8 cellular contexts compared by ENCODE assay signal in the genomic region with DNA sequence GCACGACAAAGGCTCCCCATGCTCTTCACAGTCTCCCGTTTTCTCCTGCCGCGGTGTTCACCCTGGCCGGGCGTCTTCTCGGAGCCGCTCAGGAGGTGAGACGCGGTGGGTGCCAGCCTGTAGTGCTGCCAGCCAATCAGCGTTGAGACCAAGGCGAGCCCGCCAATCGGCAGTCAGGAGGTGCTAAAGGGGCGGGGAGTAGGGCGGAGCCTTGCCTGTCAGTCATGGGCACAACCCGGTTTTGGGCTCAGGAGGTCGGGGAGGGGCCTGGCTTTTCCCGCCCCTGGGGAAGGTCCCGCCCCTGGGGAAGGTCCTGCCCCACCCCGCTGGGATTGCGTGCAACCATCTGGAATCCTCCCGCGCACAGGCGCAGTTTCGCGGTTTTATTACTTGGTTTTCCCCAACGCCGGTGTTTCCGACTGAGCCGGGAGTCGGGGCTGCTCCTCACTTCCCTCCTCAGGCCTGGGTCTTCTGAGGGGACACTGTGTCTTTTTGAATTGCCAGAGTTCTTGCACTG. TPM values are rescaled to one million over a fixed set of nuclear protein-coding genes. Genes with fewer than 3 reads are reported as not detected.
DNase-seq lines count a peak whose midpoint lies in the region; ATAC-seq and TF ChIP-seq lines count a peak whose summit lies in the region.

Gene PRDM7 (minus strand): TSS at position 92 of the 517 bp plus-strand sequence. CDS start 1,421 bp downstream, outside the sequence.

- peak within 1 kb of the TSS; percentile 66 for H3K4me3 Mint-ChIP-seq in activated T-helper 2 cell treated with anti-CD3 and anti-CD28 coated beads, Interferon-gamma antibody, Interleukin-2, Interleukin-4, amounts not matched to agents 10 μg/mL and 5 μg/mL and 100 μg/mL, durations not matched to agents 14 hours and 24 hours and 36 hours (ENCODE audit: low read depth)
- peak within 1 kb of the TSS; percentile 90 for H3K4me3 Mint-ChIP-seq in natural killer cell
- H3K4me3 Mint-ChIP-seq in stimulated activated memory B cell treated with anti-CD40 and anti-IgM and Interleukin-4, amounts not matched to agents 10 μg/mL and 1 μg/mL and 100 μg/mL, for 72 hours, result peak within 1 kb of the TSS; percentile 84

- H3K9me3 Mint-ChIP-seq in activated T-helper 2 cell treated with anti-CD3 and anti-CD28 coated beads, Interferon-gamma antibody, Interleukin-2, Interleukin-4, amounts not matched to agents 10 μg/mL and 5 μg/mL and 100 μg/mL, durations not matched to agents 14 hours and 24 hours and 36 hours, result no peaks in the 10 kb centered on the region
- H3K9me3 Mint-ChIP-seq in natural killer cell, result no peaks in the 10 kb centered on the region
- no peaks in the 10 kb centered on the region for H3K9me3 Mint-ChIP-seq in stimulated activated memory B cell treated with anti-CD40 and anti-IgM and Interleukin-4, amounts not matched to agents 10 μg/mL and 1 μg/mL and 100 μg/mL, for 72 hours

- intact Hi-C loops in activated T-helper 2 cell treated with anti-CD3 and anti-CD28 coated beads, Interferon-gamma antibody, Interleukin-2, Interleukin-4, amounts not matched to agents 10 μg/mL and 5 μg/mL and 100 μg/mL, durations not matched to agents 14 hours and 24 hours and 36 hours (cut with micrococcal nuclease), result loop anchor here (5.0 kb wide), 1 partner anchor 45 kb away; no protein-coding TSS in a partner anchor
- intact Hi-C loops in natural killer cell (cut with micrococcal nuclease), result no loop called here

- no peaks in the 10 kb centered on the region for H3K36me3 Mint-ChIP-seq in activated T-helper 2 cell treated with anti-CD3 and anti-CD28 coated beads, Interferon-gamma antibody, Interleukin-2, Interleukin-4, amounts not matched to agents 10 μg/mL and 5 μg/mL and 100 μg/mL, durations not matched to agents 14 hours and 24 hours and 36 hours (ENCODE audit: low read depth)
- H3K36me3 Mint-ChIP-seq in natural killer cell, result no peaks in the 10 kb centered on the region
- H3K36me3 Mint-ChIP-seq in stimulated activated memory B cell treated with anti-CD40 and anti-IgM and Interleukin-4, amounts not matched to agents 10 μg/mL and 1 μg/mL and 100 μg/mL, for 72 hours, result no peaks in the 10 kb centered on the region

- peaks cover 16% of the 10 kb centered on the region for H3K27me3 Mint-ChIP-seq in activated T-helper 2 cell treated with anti-CD3 and anti-CD28 coated beads, Interferon-gamma antibody, Interleukin-2, Interleukin-4, amounts not matched to agents 10 μg/mL and 5 μg/mL and 100 μg/mL, durations not matched to agents 14 hours and 24 hours and 36 hours (ENCODE audit: low read depth)
- peaks cover 15 to 22% of the 10 kb centered on the region in 2 donors for H3K27me3 Mint-ChIP-seq in natural killer cell (ENCODE audit: low read depth in 2 of 2)
- peaks cover 41% of the 10 kb centered on the region for H3K27me3 Mint-ChIP-seq in stimulated activated memory B cell treated with anti-CD40 and anti-IgM and Interleukin-4, amounts not matched to agents 10 μg/mL and 1 μg/mL and 100 μg/mL, for 72 hours

- H3K4me3 ChIP-seq in Jurkat, Clone E6-1 (ENCODE audit: low read length), result peak within 1 kb of the TSS; percentile 57
- peak within 1 kb of the TSS; percentile 34 for H3K4me3 ChIP-seq in fibroblast of pulmonary artery (replicated peaks; ENCODE audit: low read depth, low read length)

- ATAC-seq in GM21619 (IDR thresholded peaks at IDR 0.05; ENCODE audit: unreplicated experiment) (peak; percentile 89), natural killer cell (peak; percentile 86 to 91 (median 89))
- ATAC-seq in stimulated activated memory B cell treated with anti-CD40 and anti-IgM and Interleukin-4, amounts not matched to agents 10 μg/mL and 1 μg/mL and 100 μg/mL, for 72 hours, result peak; percentile 98

- peak; percentile 99 for DNase-seq in DMS 273 (lab: John Stamatoyannopoulos, UW; ENCODE audit: unreplicated experiment)
- DNase-seq in Jurkat, Clone E6-1 (ENCODE audit: low read depth, low spot score), result peak; percentile 96
- DNase-seq in RPMI7951 (ENCODE audit: low read depth), result peak; percentile 93
- peak; percentile 96 for DNase-seq in activated T-helper 2 cell treated with anti-CD3 and anti-CD28 coated beads, Interferon-gamma antibody, Interleukin-2, Interleukin-4, amounts not matched to agents 10 μg/mL and 5 μg/mL and 100 μg/mL, durations not matched to agents 14 hours and 24 hours and 36 hours (ENCODE audit: low spot score)
- peak; percentile 97 for DNase-seq in fibroblast of pulmonary artery (ENCODE audit: low read depth)
- peak; percentile 92 for DNase-seq in natural killer cell

- H3K27ac Mint-ChIP-seq in activated T-helper 2 cell treated with anti-CD3 and anti-CD28 coated beads, Interferon-gamma antibody, Interleukin-2, Interleukin-4, amounts not matched to agents 10 μg/mL and 5 μg/mL and 100 μg/mL, durations not matched to agents 14 hours and 24 hours and 36 hours, result peak within 1 kb of the TSS; percentile 48
- H3K27ac Mint-ChIP-seq in natural killer cell, result peak within 1 kb of the TSS; percentile 73 to 79
- peak within 1 kb of the TSS; percentile 75 for H3K27ac Mint-ChIP-seq in stimulated activated memory B cell treated with anti-CD40 and anti-IgM and Interleukin-4, amounts not matched to agents 10 μg/mL and 1 μg/mL and 100 μg/mL, for 72 hours

- TF ChIP-seq CTCF in fibroblast of pulmonary artery (IDR thresholded peaks at IDR 0.05; ENCODE audit: low read length, missing control alignments) (no peak), natural killer cell (IDR thresholded peaks at IDR 0.05) (no peak)

- H3K4me1 Mint-ChIP-seq in activated T-helper 2 cell treated with anti-CD3 and anti-CD28 coated beads, Interferon-gamma antibody, Interleukin-2, Interleukin-4, amounts not matched to agents 10 μg/mL and 5 μg/mL and 100 μg/mL, durations not matched to agents 14 hours and 24 hours and 36 hours (ENCODE audit: low read depth), result peaks cover 28% of the 10 kb centered on the region
- peaks cover 29 to 30% of the 10 kb centered on the region in 2 donors for H3K4me1 Mint-ChIP-seq in natural killer cell
- peaks cover 32% of the 10 kb centered on the region for H3K4me1 Mint-ChIP-seq in stimulated activated memory B cell treated with anti-CD40 and anti-IgM and Interleukin-4, amounts not matched to agents 10 μg/mL and 1 μg/mL and 100 μg/mL, for 72 hours

RNA-seq across cellular contexts. Expression of gene PRDM7, which starts in this region (rescaled TPM):
- polyA plus RNA-seq in Jurkat, Clone E6-1 (2012; ENCODE audit: insufficient read depth, insufficient read length), result not detected
- total RNA-seq in RPMI7951 (2014; rRNA removed; shearing (Covaris generic)), result not detected in 2 replicates
- not detected in 2 replicates for total RNA-seq in activated T-helper 2 cell treated with anti-CD3 and anti-CD28 coated beads, Interferon-gamma antibody, Interleukin-2, Interleukin-4, amounts not matched to agents 10 μg/mL and 5 μg/mL and 100 μg/mL, durations not matched to agents 14 hours and 24 hours and 36 hours
- not detected for total RNA-seq in natural killer cell

Comparison
In these comparisons a context has a peak if more than half of its experiments do, and no peak if none do; other contexts are left out.
1. Peak in every context shown above with its lines: DNase-seq, ATAC-seq and H3K4me3 ChIP-seq.
2. Peak in DNase-seq in RPMI7951; RNA of the gene not detected or under 1 TPM.
3. Peak in DNase-seq in activated T-helper 2 cell treated with anti-CD3 and anti-CD28 coated beads, Interferon-gamma antibody, Interleukin-2, Interleukin-4, amounts not matched to agents 10 μg/mL and 5 μg/mL and 100 μg/mL, durations not matched to agents 14 hours and 24 hours and 36 hours; RNA of the gene not detected or under 1 TPM.
4. Peak in DNase-seq and ATAC-seq in natural killer cell; RNA of the gene not detected or under 1 TPM.